ENCODE assay signal across 1 cellular context in the genomic region with DNA sequence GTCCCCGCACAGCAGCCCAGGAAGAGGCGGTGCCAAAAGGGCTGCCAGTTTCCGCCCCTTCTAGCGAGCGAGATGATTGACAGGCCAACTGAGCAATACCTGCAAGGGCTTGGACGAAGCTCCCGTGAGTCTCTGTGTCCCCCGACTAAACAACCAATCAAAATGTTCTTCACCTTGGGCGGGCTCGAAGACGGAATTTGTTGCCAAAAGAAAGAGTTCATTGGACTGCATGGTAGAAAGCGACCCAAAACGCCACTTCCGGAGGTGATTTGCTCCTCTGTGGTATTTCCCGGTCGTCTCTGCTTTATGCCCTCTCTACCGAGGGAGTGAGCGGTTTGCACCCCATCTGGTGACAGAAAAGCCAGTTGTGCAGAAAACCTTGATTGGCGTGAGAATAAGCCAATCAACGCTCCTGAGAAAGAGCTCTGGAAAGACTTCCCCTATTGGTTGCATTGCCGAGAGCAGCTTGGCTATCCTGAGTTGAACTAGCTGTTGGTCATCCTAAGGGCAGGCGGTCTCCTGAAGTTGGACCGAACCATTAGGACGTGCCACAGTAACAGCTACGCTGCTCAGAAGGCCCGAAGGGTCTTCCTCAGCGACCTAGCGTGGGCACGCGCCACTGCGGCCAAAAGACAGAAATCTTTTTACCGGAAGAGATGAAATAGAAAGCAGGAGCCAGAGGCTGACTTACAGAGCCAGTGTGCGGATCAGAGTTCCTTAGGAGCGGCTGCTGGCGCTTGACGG.
TF ChIP-seq lines count a peak whose summit lies in the region.

No MANE protein-coding gene starts in this region.

TF ChIP-seq in HepG2, 621 proteins besides CTCF, POLR2A, EP300 and RAD21 (continued from another document and continues in another):
- TF ChIP-seq ZBTB44 (CRISPR knock-in tag; IDR thresholded peaks at IDR 0.05): 0 out of 2 replicates have a peak, but pooled peaks have one; percentile 34
- peak; percentile 87 for TF ChIP-seq RFX5 (IDR thresholded peaks at IDR 0.05; ENCODE audit: low read depth, low read length)
- no peak for TF ChIP-seq HIVEP1 (CRISPR knock-in tag; IDR thresholded peaks at IDR 0.05)
- TF ChIP-seq, protein P1, sequence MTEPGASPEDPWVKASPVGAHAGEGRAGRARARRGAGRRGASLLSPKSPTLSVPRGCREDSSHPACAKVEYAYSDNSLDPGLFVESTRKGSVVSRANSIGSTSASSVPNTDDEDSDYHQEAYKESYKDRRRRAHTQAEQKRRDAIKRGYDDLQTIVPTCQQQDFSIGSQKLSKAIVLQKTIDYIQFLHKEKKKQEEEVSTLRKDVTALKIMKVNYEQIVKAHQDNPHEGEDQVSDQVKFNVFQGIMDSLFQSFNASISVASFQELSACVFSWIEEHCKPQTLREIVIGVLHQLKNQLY (CRISPR knock-in tag; IDR thresholded peaks at IDR 0.05): no peak
- TF ChIP-seq MAFF (IDR thresholded peaks at IDR 0.05; ENCODE audit: low read depth, low read length): peak; percentile 67
- no peak for TF ChIP-seq ZNF256 (CRISPR knock-in tag; conservative IDR thresholded peaks at IDR 0.05)
- 0 out of 2 replicates have a peak, but pooled peaks have one; percentile 33 for TF ChIP-seq NFE2 (CRISPR knock-in tag; IDR thresholded peaks at IDR 0.05)
- no peak for TF ChIP-seq ZNF446 (CRISPR knock-in tag; IDR thresholded peaks at IDR 0.05)
- TF ChIP-seq ZNF354B (CRISPR knock-in tag; IDR thresholded peaks at IDR 0.05): no peak
- TF ChIP-seq, protein P2, sequence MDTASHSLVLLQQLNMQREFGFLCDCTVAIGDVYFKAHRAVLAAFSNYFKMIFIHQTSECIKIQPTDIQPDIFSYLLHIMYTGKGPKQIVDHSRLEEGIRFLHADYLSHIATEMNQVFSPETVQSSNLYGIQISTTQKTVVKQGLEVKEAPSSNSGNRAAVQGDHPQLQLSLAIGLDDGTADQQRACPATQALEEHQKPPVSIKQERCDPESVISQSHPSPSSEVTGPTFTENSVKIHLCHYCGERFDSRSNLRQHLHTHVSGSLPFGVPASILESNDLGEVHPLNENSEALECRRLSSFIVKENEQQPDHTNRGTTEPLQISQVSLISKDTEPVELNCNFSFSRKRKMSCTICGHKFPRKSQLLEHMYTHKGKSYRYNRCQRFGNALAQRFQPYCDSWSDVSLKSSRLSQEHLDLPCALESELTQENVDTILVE (CRISPR knock-in tag; IDR thresholded peaks at IDR 0.05): peak; percentile 40; the same call in 1 of the 2 replicates
- TF ChIP-seq, protein P3, sequence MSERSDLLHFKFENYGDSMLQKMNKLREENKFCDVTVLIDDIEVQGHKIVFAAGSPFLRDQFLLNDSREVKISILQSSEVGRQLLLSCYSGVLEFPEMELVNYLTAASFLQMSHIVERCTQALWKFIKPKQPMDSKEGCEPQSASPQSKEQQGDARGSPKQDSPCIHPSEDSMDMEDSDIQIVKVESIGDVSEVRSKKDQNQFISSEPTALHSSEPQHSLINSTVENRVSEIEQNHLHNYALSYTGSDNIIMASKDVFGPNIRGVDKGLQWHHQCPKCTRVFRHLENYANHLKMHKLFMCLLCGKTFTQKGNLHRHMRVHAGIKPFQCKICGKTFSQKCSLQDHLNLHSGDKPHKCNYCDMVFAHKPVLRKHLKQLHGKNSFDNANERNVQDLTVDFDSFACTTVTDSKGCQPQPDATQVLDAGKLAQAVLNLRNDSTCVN (CRISPR knock-in tag; IDR thresholded peaks at IDR 0.05; ENCODE audit: borderline replicate concordance): no peak; the same call in 1 of the 2 replicates
- TF ChIP-seq U2AF1 (optimal IDR thresholded peaks at IDR 0.05; ENCODE audit: low read depth, low read length): no peak
- TF ChIP-seq, protein P4, sequence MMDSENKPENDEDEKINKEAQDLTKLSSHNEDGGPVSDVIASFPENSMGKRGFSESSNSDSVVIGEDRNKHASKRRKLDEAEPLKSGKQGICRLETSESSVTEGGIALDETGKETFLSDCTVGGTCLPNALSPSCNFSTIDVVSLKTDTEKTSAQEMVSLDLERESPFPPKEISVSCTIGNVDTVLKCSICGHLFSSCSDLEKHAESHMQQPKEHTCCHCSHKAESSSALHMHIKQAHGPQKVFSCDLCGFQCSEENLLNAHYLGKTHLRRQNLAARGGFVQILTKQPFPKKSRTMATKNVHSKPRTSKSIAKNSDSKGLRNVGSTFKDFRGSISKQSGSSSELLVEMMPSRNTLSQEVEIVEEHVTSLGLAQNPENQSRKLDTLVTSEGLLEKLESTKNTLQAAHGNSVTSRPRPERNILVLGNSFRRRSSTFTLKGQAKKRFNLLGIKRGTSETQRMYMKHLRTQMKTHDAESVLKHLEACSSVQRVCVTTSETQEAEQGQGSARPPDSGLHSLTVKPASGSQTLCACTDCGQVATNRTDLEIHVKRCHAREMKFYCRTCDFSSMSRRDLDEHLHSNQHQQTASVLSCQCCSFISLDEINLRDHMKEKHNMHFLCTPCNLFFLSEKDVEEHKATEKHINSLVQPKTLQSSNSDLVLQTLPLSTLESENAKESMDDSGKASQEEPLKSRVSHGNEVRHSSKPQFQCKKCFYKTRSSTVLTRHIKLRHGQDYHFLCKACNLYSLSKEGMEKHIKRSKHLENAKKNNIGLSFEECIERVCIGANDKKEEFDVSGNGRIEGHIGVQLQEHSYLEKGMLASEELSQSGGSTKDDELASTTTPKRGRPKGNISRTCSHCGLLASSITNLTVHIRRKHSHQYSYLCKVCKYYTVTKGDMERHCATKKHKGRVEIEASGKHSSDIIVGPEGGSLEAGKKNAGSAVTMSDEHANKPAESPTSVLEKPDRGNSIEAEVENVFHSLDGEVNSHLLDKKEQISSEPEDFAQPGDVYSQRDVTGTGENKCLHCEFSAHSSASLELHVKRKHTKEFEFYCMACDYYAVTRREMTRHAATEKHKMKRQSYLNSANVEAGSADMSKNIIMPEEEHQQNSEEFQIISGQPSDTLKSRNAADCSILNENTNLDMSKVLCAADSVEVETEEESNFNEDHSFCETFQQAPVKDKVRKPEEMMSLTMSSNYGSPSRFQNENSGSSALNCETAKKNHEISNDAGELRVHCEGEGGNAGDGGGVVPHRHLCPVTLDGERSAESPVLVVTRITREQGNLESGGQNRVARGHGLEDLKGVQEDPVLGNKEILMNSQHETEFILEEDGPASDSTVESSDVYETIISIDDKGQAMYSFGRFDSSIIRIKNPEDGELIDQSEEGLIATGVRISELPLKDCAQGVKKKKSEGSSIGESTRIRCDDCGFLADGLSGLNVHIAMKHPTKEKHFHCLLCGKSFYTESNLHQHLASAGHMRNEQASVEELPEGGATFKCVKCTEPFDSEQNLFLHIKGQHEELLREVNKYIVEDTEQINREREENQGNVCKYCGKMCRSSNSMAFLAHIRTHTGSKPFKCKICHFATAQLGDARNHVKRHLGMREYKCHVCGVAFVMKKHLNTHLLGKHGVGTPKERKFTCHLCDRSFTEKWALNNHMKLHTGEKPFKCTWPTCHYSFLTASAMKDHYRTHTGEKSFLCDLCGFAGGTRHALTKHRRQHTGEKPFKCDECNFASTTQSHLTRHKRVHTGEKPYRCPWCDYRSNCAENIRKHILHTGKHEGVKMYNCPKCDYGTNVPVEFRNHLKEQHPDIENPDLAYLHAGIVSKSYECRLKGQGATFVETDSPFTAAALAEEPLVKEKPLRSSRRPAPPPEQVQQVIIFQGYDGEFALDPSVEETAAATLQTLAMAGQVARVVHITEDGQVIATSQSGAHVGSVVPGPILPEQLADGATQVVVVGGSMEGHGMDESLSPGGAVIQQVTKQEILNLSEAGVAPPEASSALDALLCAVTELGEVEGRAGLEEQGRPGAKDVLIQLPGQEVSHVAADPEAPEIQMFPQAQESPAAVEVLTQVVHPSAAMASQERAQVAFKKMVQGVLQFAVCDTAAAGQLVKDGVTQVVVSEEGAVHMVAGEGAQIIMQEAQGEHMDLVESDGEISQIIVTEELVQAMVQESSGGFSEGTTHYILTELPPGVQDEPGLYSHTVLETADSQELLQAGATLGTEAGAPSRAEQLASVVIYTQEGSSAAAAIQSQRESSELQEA (CRISPR knock-in tag; IDR thresholded peaks at IDR 0.05; ENCODE audit: not compliant biosample characterization): no peak
- TF ChIP-seq TARDBP (CRISPR knock-in tag; IDR thresholded peaks at IDR 0.05): peak; percentile 84
- no peak for TF ChIP-seq FUBP1 (CRISPR knock-in tag; IDR thresholded peaks at IDR 0.05; ENCODE audit: borderline replicate concordance)
- TF ChIP-seq AFF4 (CRISPR knock-in tag; IDR thresholded peaks at IDR 0.05): no peak; the same call in 1 of the 2 replicates
- no peak for TF ChIP-seq AHR (CRISPR knock-in tag; IDR thresholded peaks at IDR 0.05)
- no peak for TF ChIP-seq TOE1 (CRISPR knock-in tag; IDR thresholded peaks at IDR 0.05)
- no peak for TF ChIP-seq ZFP41 (CRISPR knock-in tag; IDR thresholded peaks at IDR 0.05; ENCODE audit: borderline replicate concordance)
- TF ChIP-seq, protein P5, sequence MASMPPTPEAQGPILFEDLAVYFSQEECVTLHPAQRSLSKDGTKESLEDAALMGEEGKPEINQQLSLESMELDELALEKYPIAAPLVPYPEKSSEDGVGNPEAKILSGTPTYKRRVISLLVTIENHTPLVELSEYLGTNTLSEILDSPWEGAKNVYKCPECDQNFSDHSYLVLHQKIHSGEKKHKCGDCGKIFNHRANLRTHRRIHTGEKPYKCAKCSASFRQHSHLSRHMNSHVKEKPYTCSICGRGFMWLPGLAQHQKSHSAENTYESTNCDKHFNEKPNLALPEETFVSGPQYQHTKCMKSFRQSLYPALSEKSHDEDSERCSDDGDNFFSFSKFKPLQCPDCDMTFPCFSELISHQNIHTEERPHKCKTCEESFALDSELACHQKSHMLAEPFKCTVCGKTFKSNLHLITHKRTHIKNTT (CRISPR knock-in tag; IDR thresholded peaks at IDR 0.05): no peak
- TF ChIP-seq ZSCAN25 (CRISPR knock-in tag; IDR thresholded peaks at IDR 0.05): no peak
- TF ChIP-seq ZNF24 (IDR thresholded peaks at IDR 0.05): no peak
- no peak for TF ChIP-seq ARNT2 (CRISPR knock-in tag; IDR thresholded peaks at IDR 0.05; ENCODE audit: low read depth)
- TF ChIP-seq, protein P6, sequence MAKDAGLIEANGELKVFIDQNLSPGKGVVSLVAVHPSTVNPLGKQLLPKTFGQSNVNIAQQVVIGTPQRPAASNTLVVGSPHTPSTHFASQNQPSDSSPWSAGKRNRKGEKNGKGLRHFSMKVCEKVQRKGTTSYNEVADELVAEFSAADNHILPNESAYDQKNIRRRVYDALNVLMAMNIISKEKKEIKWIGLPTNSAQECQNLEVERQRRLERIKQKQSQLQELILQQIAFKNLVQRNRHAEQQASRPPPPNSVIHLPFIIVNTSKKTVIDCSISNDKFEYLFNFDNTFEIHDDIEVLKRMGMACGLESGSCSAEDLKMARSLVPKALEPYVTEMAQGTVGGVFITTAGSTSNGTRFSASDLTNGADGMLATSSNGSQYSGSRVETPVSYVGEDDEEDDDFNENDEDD (CRISPR knock-in tag; IDR thresholded peaks at IDR 0.05; ENCODE audit: borderline replicate concordance): peak; percentile 74
- TF ChIP-seq ZNF160 (CRISPR knock-in tag; IDR thresholded peaks at IDR 0.05): no peak
- TF ChIP-seq ZNF34 (CRISPR knock-in tag; IDR thresholded peaks at IDR 0.05; ENCODE audit: borderline replicate concordance): 0 out of 2 replicates have a peak, but pooled peaks have one; percentile 10
- TF ChIP-seq KLF6 (CRISPR knock-in tag; IDR thresholded peaks at IDR 0.05): no peak
- no peak for TF ChIP-seq CEBPG (CRISPR knock-in tag; IDR thresholded peaks at IDR 0.05)
- TF ChIP-seq, protein P7, sequence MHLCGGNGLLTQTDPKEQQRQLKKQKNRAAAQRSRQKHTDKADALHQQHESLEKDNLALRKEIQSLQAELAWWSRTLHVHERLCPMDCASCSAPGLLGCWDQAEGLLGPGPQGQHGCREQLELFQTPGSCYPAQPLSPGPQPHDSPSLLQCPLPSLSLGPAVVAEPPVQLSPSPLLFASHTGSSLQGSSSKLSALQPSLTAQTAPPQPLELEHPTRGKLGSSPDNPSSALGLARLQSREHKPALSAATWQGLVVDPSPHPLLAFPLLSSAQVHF (CRISPR knock-in tag; IDR thresholded peaks at IDR 0.05): 0 out of 2 replicates have a peak, but pooled peaks have one; percentile 63
- TF ChIP-seq MATR3 (CRISPR knock-in tag; IDR thresholded peaks at IDR 0.05): no peak
